ENCODE assay signal across 20 cellular contexts in genomic region chr11:41334007-41334933, GRCh38.
DNase-seq lines count a peak whose midpoint lies in the region; ATAC-seq and TF ChIP-seq lines count a peak whose summit lies in the region.
"Had no signal": no experiment of that assay in that cellular context is flagged by ENCODE, and none has a peak within 500 bp of the region (broad histone marks: within the 10 kb centered on the region; RNA-seq: fewer than 3 reads in every experiment).

No MANE protein-coding gene starts in this region.

- no peaks in the 10 kb centered on the region for H3K9me3 ChIP-seq in right lobe of liver
- H3K9me3 ChIP-seq in upper lobe of right lung, result no peaks in the 10 kb centered on the region
- H3K9me3 ChIP-seq: BE2C, SJCRH30 had no signal

- 40% methylated on average over 7 of the region's 7 CpGs for WGBS in right lobe of liver (ENCODE audit: insufficient coverage, low coverage, low lambda C conversion rate, missing lambda C conversion rate)

- ATAC-seq in right lobe of liver (peak; percentile 90 to 99 (median 94)), upper lobe of right lung (peak; percentile 76)
- ATAC-seq: Panc1 had no signal

- H3K27me3 ChIP-seq in right lobe of liver (no peaks in the 10 kb centered on the region), upper lobe of right lung (no peaks in the 10 kb centered on the region)
- H3K27me3 ChIP-seq: BE2C had no signal

- DNase-seq in NCI-H146 (lab: John Stamatoyannopoulos, UW) (peak; percentile 6), NCI-H146 treated with DMSO at 0.1 percent for 48 hours (lab: John Stamatoyannopoulos, UW; ENCODE audit: unreplicated experiment) (no peak), NOMO-1 treated with DMSO at 0.1 percent for 48 hours (lab: John Stamatoyannopoulos, UW; ENCODE audit: unreplicated experiment) (peak; percentile 63), right lobe of liver (peak in 1 of 3 donors; percentile 44), upper lobe of right lung (no peak), NCI-H1694 treated with DMSO at 0.1 percent for 48 hours (lab: John Stamatoyannopoulos, UW) (no peak), NCI-H2196 treated with DMSO at 0.1 percent for 48 hours (lab: John Stamatoyannopoulos, UW; ENCODE audit: unreplicated experiment) (no peak)
- DNase-seq: BE2C; CD4-positive, CD25-positive, alpha-beta regulatory T cell; COR-L47; DMS 273 treated with DMSO at 0.1 percent for 48 hours; GDM1; HCEC 1CT; KG1; NCI-H1417 treated with DMSO at 0.1 percent for 48 hours; NCI-H2029 treated with DMSO at 0.1 percent for 48 hours; NCI-H2171; NCI-H446; SJCRH30 had no signal

- intact Hi-C loops in right lobe of liver (cut with DNase I), result no loop called here
- intact Hi-C loops in upper lobe of right lung (cut with DNase I), result no loop called here

- peaks cover 0 to 10% (median 2%) of the 10 kb centered on the region in 4 donors for H3K4me1 ChIP-seq in right lobe of liver
- H3K4me1 ChIP-seq in upper lobe of right lung, result no peaks in the 10 kb centered on the region
- H3K4me1 ChIP-seq: BE2C, SJCRH30 had no signal

- TF ChIP-seq POLR2A in right lobe of liver (IDR thresholded peaks at IDR 0.05), result no peak

- TF ChIP-seq CTCF in right lobe of liver (IDR thresholded peaks at IDR 0.05), result no peak
- TF ChIP-seq CTCF in upper lobe of right lung (IDR thresholded peaks at IDR 0.05), result no peak

- H3K4me3 ChIP-seq in right lobe of liver (no peak overlapping the region), upper lobe of right lung (no peak overlapping the region)
- H3K4me3 ChIP-seq: SJCRH30 had no signal

- no peaks in the 10 kb centered on the region for H3K36me3 ChIP-seq in right lobe of liver
- H3K36me3 ChIP-seq in upper lobe of right lung, result no peaks in the 10 kb centered on the region
- H3K36me3 ChIP-seq: BE2C, SJCRH30 had no signal

- H3K27ac ChIP-seq in right lobe of liver (peak overlapping the region in 1 of 3 donors; percentile 57), upper lobe of right lung (no peak overlapping the region)
- H3K27ac ChIP-seq: SJCRH30 had no signal

Comparison
In these comparisons a context has a peak if more than half of its experiments do, and no peak if none do; other contexts are left out.
1. DNase-seq: peak in NCI-H146 (single experiment) and NOMO-1 treated with DMSO at 0.1 percent for 48 hours (single experiment); none in NCI-H146 treated with DMSO at 0.1 percent for 48 hours (single experiment), upper lobe of right lung (single experiment), NCI-H1694 treated with DMSO at 0.1 percent for 48 hours (single experiment) and NCI-H2196 treated with DMSO at 0.1 percent for 48 hours (single experiment).